ENCODE assay signal across 8 cellular contexts in genomic region chr6:111087106-111087835, GRCh38. TPM values are rescaled to one million over a fixed set of nuclear protein-coding genes. Genes with fewer than 3 reads are reported as not detected.
DNase-seq lines count a peak whose midpoint lies in the region; ATAC-seq and TF ChIP-seq lines count a peak whose summit lies in the region.

A gene with protein sequence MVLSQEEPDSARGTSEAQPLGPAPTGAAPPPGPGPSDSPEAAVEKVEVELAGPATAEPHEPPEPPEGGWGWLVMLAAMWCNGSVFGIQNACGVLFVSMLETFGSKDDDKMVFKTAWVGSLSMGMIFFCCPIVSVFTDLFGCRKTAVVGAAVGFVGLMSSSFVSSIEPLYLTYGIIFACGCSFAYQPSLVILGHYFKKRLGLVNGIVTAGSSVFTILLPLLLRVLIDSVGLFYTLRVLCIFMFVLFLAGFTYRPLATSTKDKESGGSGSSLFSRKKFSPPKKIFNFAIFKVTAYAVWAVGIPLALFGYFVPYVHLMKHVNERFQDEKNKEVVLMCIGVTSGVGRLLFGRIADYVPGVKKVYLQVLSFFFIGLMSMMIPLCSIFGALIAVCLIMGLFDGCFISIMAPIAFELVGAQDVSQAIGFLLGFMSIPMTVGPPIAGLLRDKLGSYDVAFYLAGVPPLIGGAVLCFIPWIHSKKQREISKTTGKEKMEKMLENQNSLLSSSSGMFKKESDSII (plus strand): TSS chr6:111087503. CDS start chr6:111087753, 250 bp downstream.

- H3K36me3 ChIP-seq in BLaER1 = no peaks in the 10 kb centered on the region
- no peaks in the 10 kb centered on the region for H3K36me3 ChIP-seq in effector memory CD4-positive, alpha-beta T cell (ENCODE audit: control insufficient read depth, insufficient read depth, low read length)

- intact Hi-C loops in activated CD8-positive, alpha-beta T cell treated with anti-CD3 and anti-CD28 coated beads for 36 hours (cut with micrococcal nuclease) = no loop called here

- POLR2A ChIA-PET in activated CD8-positive, alpha-beta T cell treated with anti-CD3 and anti-CD28 coated beads for 36 hours (lab: Charles Lee) = interaction anchor here (0.6 to 1.4 kb wide), 6 partner anchors 9 to 396 kb away, joined by 3 to 5 read pairs (median 3); partner anchors contain the start of genes REV3L and RPF2

- peak within 1 kb of the TSS; percentile 79 for H3K27ac Mint-ChIP-seq in activated CD8-positive, alpha-beta T cell treated with anti-CD3 and anti-CD28 coated beads for 36 hours

- peaks cover 16% of the 10 kb centered on the region; the same call in 1 of the 2 replicates for H3K4me1 ChIP-seq in BLaER1
- H3K4me1 ChIP-seq in effector memory CD4-positive, alpha-beta T cell (ENCODE audit: control insufficient read depth, insufficient read depth, low read length, poor library complexity, severe bottlenecking) = no peaks in the 10 kb centered on the region
- H3K4me1 ChIP-seq in mononuclear cell (ENCODE audit: insufficient read depth, low read length) = peaks cover 16% of the 10 kb centered on the region

- H3K4me3 ChIP-seq in BLaER1 = peak within 1 kb of the TSS; percentile 76
- H3K4me3 ChIP-seq in effector memory CD4-positive, alpha-beta T cell (ENCODE audit: insufficient read depth, low read depth, low read length, poor library complexity, severe bottlenecking) = peak within 1 kb of the TSS; percentile 80
- H3K4me3 ChIP-seq in mononuclear cell (ENCODE audit: low read length) = peak within 1 kb of the TSS; percentile 52

- H3K4me2 ChIP-seq in BLaER1 = peak within 1 kb of the TSS; percentile 86

- no peaks in the 10 kb centered on the region for H3K9me3 Mint-ChIP-seq in activated CD8-positive, alpha-beta T cell treated with anti-CD3 and anti-CD28 coated beads for 36 hours

- peaks cover 40% of the 10 kb centered on the region for H3K27me3 ChIP-seq in BLaER1
- no peaks in the 10 kb centered on the region for H3K27me3 ChIP-seq in effector memory CD4-positive, alpha-beta T cell (replicated peaks; ENCODE audit: control insufficient read depth, insufficient read depth, low read length, poor library complexity, severe bottlenecking)
- H3K27me3 ChIP-seq in mononuclear cell (ENCODE audit: insufficient read depth, low read length) = peaks cover 33% of the 10 kb centered on the region

- no peak within 1 kb of the TSS for H3K27ac ChIP-seq in BLaER1
- H3K27ac ChIP-seq in effector memory CD4-positive, alpha-beta T cell (ENCODE audit: insufficient read depth, low read length, poor library complexity, severe bottlenecking) = peak within 1 kb of the TSS; percentile 47

- H3K9ac ChIP-seq in BLaER1 = peak within 1 kb of the TSS; percentile 72; the same call in 1 of the 2 replicates

- TF ChIP-seq POLR2A in GM19099 (IDR thresholded peaks at IDR 0.05; ENCODE audit: extremely low read depth, insufficient read length, low read depth) = peak; percentile 91

- H3K4me3 Mint-ChIP-seq in activated CD8-positive, alpha-beta T cell treated with anti-CD3 and anti-CD28 coated beads for 36 hours = peak within 1 kb of the TSS; percentile 81

- peaks cover 33% of the 10 kb centered on the region for H3K4me1 Mint-ChIP-seq in activated CD8-positive, alpha-beta T cell treated with anti-CD3 and anti-CD28 coated beads for 36 hours (ENCODE audit: low read depth)

- ATAC-seq in HG03354 (IDR thresholded peaks at IDR 0.05; ENCODE audit: poor library complexity, severe bottlenecking, unreplicated experiment) = peak; percentile 86
- ATAC-seq in activated CD8-positive, alpha-beta T cell treated with anti-CD3 and anti-CD28 coated beads for 36 hours = peak; percentile 92

- no peak for TF ChIP-seq CTCF in activated CD8-positive, alpha-beta T cell treated with anti-CD3 and anti-CD28 coated beads for 36 hours (IDR thresholded peaks at IDR 0.05)

- peaks cover 11% of the 10 kb centered on the region for H3K27me3 Mint-ChIP-seq in activated CD8-positive, alpha-beta T cell treated with anti-CD3 and anti-CD28 coated beads for 36 hours

- no peaks in the 10 kb centered on the region for H3K36me3 Mint-ChIP-seq in activated CD8-positive, alpha-beta T cell treated with anti-CD3 and anti-CD28 coated beads for 36 hours (ENCODE audit: low read depth)

- no peaks in the 10 kb centered on the region for H4K20me1 ChIP-seq in BLaER1

- H3K9me3 ChIP-seq in BLaER1 (no peaks in the 10 kb centered on the region), mononuclear cell (ENCODE audit: low read depth, low read length) (no peaks in the 10 kb centered on the region)
- H3K9me3 ChIP-seq in effector memory CD4-positive, alpha-beta T cell (ENCODE audit: control insufficient read depth, low read length) = no peaks in the 10 kb centered on the region

- DNase-seq in NCI-H526 (lab: John Stamatoyannopoulos, UW) = peak; percentile 73 to 94
- peak; percentile 87 for DNase-seq in activated CD8-positive, alpha-beta T cell treated with anti-CD3 and anti-CD28 coated beads for 36 hours
- DNase-seq in effector memory CD4-positive, alpha-beta T cell = peak; percentile 58 to 72 (median 66)
- peak; percentile 26 to 64 for DNase-seq in stimulated activated CD8-positive, alpha-beta memory T cell treated with anti-CD3 and anti-CD28 coated beads, Interleukin-4, amount 100 ng/mL, for 1 hour (ENCODE audit: low read depth in 2 of 2, low spot score in 1 of 2)

- CTCF ChIA-PET in activated CD8-positive, alpha-beta T cell treated with anti-CD3 and anti-CD28 coated beads for 36 hours (lab: Charles Lee) = interaction anchor here (1.0 kb wide), 1 partner anchor 126 kb away, joined by 3 read pairs; no protein-coding TSS in a partner anchor

RNA-seq across cellular contexts. Expression of the gene that starts here (rescaled TPM):
- total RNA-seq in activated CD8-positive, alpha-beta T cell treated with anti-CD3 and anti-CD28 coated beads for 36 hours = 10 to 100 TPM; 11.5 to 12.2 TPM
- total RNA-seq in mononuclear cell = 11.2 TPM
